ENCODE assay signal across 11 cellular contexts in the genomic region with DNA sequence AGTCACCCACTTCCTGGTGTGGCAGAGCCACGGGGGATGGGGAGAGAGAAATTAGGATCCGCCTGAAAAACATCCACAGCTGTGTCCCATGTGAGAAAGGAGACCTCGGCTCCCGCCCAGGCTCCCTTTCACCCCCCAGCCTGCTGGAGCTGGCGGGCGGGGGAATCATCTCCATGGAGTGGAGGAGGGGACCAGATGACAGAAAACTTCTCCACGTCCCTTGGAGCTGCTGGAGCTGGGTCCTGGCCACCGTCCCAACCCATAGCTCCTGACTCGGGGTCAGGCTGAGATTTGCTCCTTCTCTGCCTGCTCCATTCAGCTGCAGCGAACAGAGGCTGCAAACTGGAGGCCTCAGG.
DNase-seq lines count a peak whose midpoint lies in the region; ATAC-seq and TF ChIP-seq lines count a peak whose summit lies in the region.
"Had no signal": no experiment of that assay in that cellular context is flagged by ENCODE, and none has a peak within 500 bp of the region (broad histone marks: within the 10 kb centered on the region; RNA-seq: fewer than 3 reads in every experiment).

No MANE protein-coding gene starts in this region.

- 69 to 71% methylated on average over 9 to 10 of the region's 10 CpGs for WGBS in body of pancreas, 2 donors

- no TSS peak for BruUV-seq in OCI-LY7 (replicated peaks; lab: Mats Ljungman, UMichigan)

- H3K27ac ChIP-seq in BLaER1 treated with 17β-estradiol and CSF1 and Interleukin-3, amounts not matched to agents 10 nM and 100 nM, result peak overlapping the region in 5 of 11 experiments; percentile 12 to 41 (median 32); a peak in 7 of 22 replicates
- peak overlapping the region; percentile 1 to 65 (median 44) for H3K27ac ChIP-seq in body of pancreas
- no peak overlapping the region for H3K27ac ChIP-seq in naive thymus-derived CD4-positive, alpha-beta T cell (ENCODE audit: low read depth, low read length)
- no peak overlapping the region for H3K27ac ChIP-seq in OCI-LY7 (ENCODE audit: low read depth, low read length, poor library complexity, severe bottlenecking)
- H3K27ac ChIP-seq: HL-60 had no signal

- DNase-seq in body of pancreas (peak in 2 of 4 donors; percentile 45 to 55), left ventricle myocardium superior (peak; percentile 86), sciatic nerve (ENCODE audit: low spot score) (peak; percentile 85), globus pallidus (ENCODE audit: low spot score) (no peak), OCI-LY7 (ENCODE audit: low spot score) (no peak)
- no peak for DNase-seq in activated naive CD8-positive, alpha-beta T cell treated with anti-CD3 and anti-CD28 coated beads for 36 hours
- no peak for DNase-seq in naive thymus-derived CD4-positive, alpha-beta T cell
- DNase-seq: activated CD4-positive, alpha-beta memory T cell treated with anti-CD3 and anti-CD28 coated beads, Interleukin-2, amount 10 ng/mL, durations not matched to agents 7 days and 5 days had no signal

- H2AFZ ChIP-seq in OCI-LY7 (ENCODE audit: low read length), result no peak overlapping the region

- H3K4me3 Mint-ChIP-seq in activated naive CD8-positive, alpha-beta T cell treated with anti-CD3 and anti-CD28 coated beads for 36 hours, result no peak overlapping the region
- H3K4me3 Mint-ChIP-seq in naive thymus-derived CD4-positive, alpha-beta T cell, result no peak overlapping the region
- H3K4me3 Mint-ChIP-seq: activated CD4-positive, alpha-beta memory T cell treated with anti-CD3 and anti-CD28 coated beads, Interleukin-2, amount 10 ng/mL, durations not matched to agents 7 days and 5 days; CD8-positive, alpha-beta memory T cell had no signal

- no peaks in the 10 kb centered on the region for H3K36me3 Mint-ChIP-seq in activated naive CD8-positive, alpha-beta T cell treated with anti-CD3 and anti-CD28 coated beads for 36 hours
- no peaks in the 10 kb centered on the region for H3K36me3 Mint-ChIP-seq in naive thymus-derived CD4-positive, alpha-beta T cell
- H3K36me3 Mint-ChIP-seq: CD8-positive, alpha-beta memory T cell had no signal

- peak; percentile 24 for ATAC-seq in body of pancreas
- ATAC-seq in left ventricle myocardium superior, result peak; percentile 64
- ATAC-seq in sciatic nerve, result peak; percentile 67
- ATAC-seq in naive thymus-derived CD4-positive, alpha-beta T cell, result no peak

- no peaks in the 10 kb centered on the region for H3K4me1 Mint-ChIP-seq in activated naive CD8-positive, alpha-beta T cell treated with anti-CD3 and anti-CD28 coated beads for 36 hours
- H3K4me1 Mint-ChIP-seq in naive thymus-derived CD4-positive, alpha-beta T cell, result peaks cover 0 to 15% (median 0%) of the 10 kb centered on the region in 7 donors
- H3K4me1 Mint-ChIP-seq: CD8-positive, alpha-beta memory T cell had no signal

- H3K4me2 ChIP-seq in BLaER1 treated with 17β-estradiol and CSF1 and Interleukin-3, amounts not matched to agents 10 nM and 100 nM, result peak overlapping the region in 10 of 11 experiments; percentile 10 to 82 (median 62); a peak in 18 of 22 replicates
- H3K4me2 ChIP-seq in OCI-LY7 (ENCODE audit: low read length), result no peak overlapping the region

- peaks cover 11 to 78% (median 50%) of the 10 kb centered on the region in 10 experiments for H3K4me1 ChIP-seq in BLaER1 treated with 17β-estradiol and CSF1 and Interleukin-3, amounts not matched to agents 10 nM and 100 nM
- H3K4me1 ChIP-seq in body of pancreas, result peaks cover 42% of the 10 kb centered on the region
- H3K4me1 ChIP-seq in naive thymus-derived CD4-positive, alpha-beta T cell (ENCODE audit: control insufficient read depth in 2 of 2, insufficient read depth in 2 of 2, low read length in 2 of 2), result no peaks in the 10 kb centered on the region
- peaks cover 10% of the 10 kb centered on the region for H3K4me1 ChIP-seq in OCI-LY7 (ENCODE audit: insufficient read depth, low read length, poor library complexity, severe bottlenecking)

- no peaks in the 10 kb centered on the region; a peak in 1 of 22 replicates for H3K27me3 ChIP-seq in BLaER1 treated with 17β-estradiol and CSF1 and Interleukin-3, amounts not matched to agents 10 nM and 100 nM
- no peaks in the 10 kb centered on the region for H3K27me3 ChIP-seq in body of pancreas
- H3K27me3 ChIP-seq in naive thymus-derived CD4-positive, alpha-beta T cell (ENCODE audit: control insufficient read depth in 2 of 2, insufficient read depth in 2 of 2, low read length in 2 of 2), result no peaks in the 10 kb centered on the region

- peak overlapping the region in 5 of 11 experiments; percentile 0 to 37 (median 25); a peak in 5 of 22 replicates for H3K9ac ChIP-seq in BLaER1 treated with 17β-estradiol and CSF1 and Interleukin-3, amounts not matched to agents 10 nM and 100 nM

- TF ChIP-seq CTCF in body of pancreas (IDR thresholded peaks at IDR 0.05), result no peak
- no peak for TF ChIP-seq CTCF in OCI-LY7 (conservative IDR thresholded peaks at IDR 0.05; ENCODE audit: low read length)

- H4K20me1 ChIP-seq in BLaER1 treated with 17β-estradiol and CSF1 and Interleukin-3, amounts not matched to agents 10 nM and 100 nM, result no peaks in the 10 kb centered on the region
- no peaks in the 10 kb centered on the region for H4K20me1 ChIP-seq in OCI-LY7 (ENCODE audit: insufficient read depth, low read length)

- H3K9me3 ChIP-seq in BLaER1 treated with 17β-estradiol and CSF1 and Interleukin-3, amounts not matched to agents 10 nM and 100 nM (replicated peaks in 1 of 11), result no peaks in the 10 kb centered on the region
- no peaks in the 10 kb centered on the region for H3K9me3 ChIP-seq in body of pancreas
- H3K9me3 ChIP-seq in naive thymus-derived CD4-positive, alpha-beta T cell (ENCODE audit: control insufficient read depth in 2 of 3, low read length in 3 of 3), result no peaks in the 10 kb centered on the region
- no peaks in the 10 kb centered on the region for H3K9me3 ChIP-seq in OCI-LY7 (ENCODE audit: low read length)

- H3K79me2 ChIP-seq in OCI-LY7 (ENCODE audit: insufficient read depth, low read depth, low read length), result no peaks in the 10 kb centered on the region

- no peak for TF ChIP-seq POLR2A in body of pancreas (IDR thresholded peaks at IDR 0.05)

- H3K9me3 Mint-ChIP-seq in activated naive CD8-positive, alpha-beta T cell treated with anti-CD3 and anti-CD28 coated beads for 36 hours, result no peaks in the 10 kb centered on the region
- peaks cover 0 to 3% (median 0%) of the 10 kb centered on the region in 11 donors for H3K9me3 Mint-ChIP-seq in naive thymus-derived CD4-positive, alpha-beta T cell
- H3K9me3 Mint-ChIP-seq: activated CD4-positive, alpha-beta memory T cell treated with anti-CD3 and anti-CD28 coated beads, Interleukin-2, amount 10 ng/mL, durations not matched to agents 7 days and 5 days; CD8-positive, alpha-beta memory T cell had no signal

- no peaks in the 10 kb centered on the region for H3K36me3 ChIP-seq in BLaER1 treated with 17β-estradiol and CSF1 and Interleukin-3, amounts not matched to agents 10 nM and 100 nM
- H3K36me3 ChIP-seq in body of pancreas (replicated peaks in 1 of 2; ENCODE audit: insufficient read depth in 1 of 2, low read depth in 2 of 2) (no peaks in the 10 kb centered on the region), OCI-LY7 (ENCODE audit: insufficient read depth, low read length) (no peaks in the 10 kb centered on the region)
- no peaks in the 10 kb centered on the region for H3K36me3 ChIP-seq in naive thymus-derived CD4-positive, alpha-beta T cell (ENCODE audit: control insufficient read depth in 2 of 3, insufficient read depth in 3 of 3, low read length in 3 of 3)

- no peak overlapping the region for H3K4me3 ChIP-seq in BLaER1 treated with 17β-estradiol and CSF1 and Interleukin-3, amounts not matched to agents 10 nM and 100 nM
- H3K4me3 ChIP-seq in body of pancreas (no peak overlapping the region), OCI-LY7 (ENCODE audit: low read depth, low read length, poor library complexity, severe bottlenecking) (no peak overlapping the region)
- H3K4me3 ChIP-seq in naive thymus-derived CD4-positive, alpha-beta T cell (ENCODE audit: low read length), result no peak overlapping the region

- no peaks in the 10 kb centered on the region for H3K9me2 ChIP-seq in OCI-LY7 (ENCODE audit: insufficient read depth, low read length)

- no peaks in the 10 kb centered on the region for H3K27me3 Mint-ChIP-seq in activated naive CD8-positive, alpha-beta T cell treated with anti-CD3 and anti-CD28 coated beads for 36 hours
- peaks cover 0 to 6% (median 2%) of the 10 kb centered on the region in 5 donors for H3K27me3 Mint-ChIP-seq in naive thymus-derived CD4-positive, alpha-beta T cell
- H3K27me3 Mint-ChIP-seq: CD8-positive, alpha-beta memory T cell had no signal

- POLR2A ChIA-PET in naive thymus-derived CD4-positive, alpha-beta T cell (lab: Charles Lee), result no interaction called here
- POLR2A ChIA-PET in OCI-LY7 (lab: Charles Lee), result no interaction called here

- intact Hi-C loops in body of pancreas (cut with DNase I) (no loop called here), left ventricle myocardium superior (cut with micrococcal nuclease) (no loop called here), sciatic nerve (cut with DNase I) (no loop called here), OCI-LY7 (cut with micrococcal nuclease; ENCODE audit: unreplicated experiment) (no loop called here)
- intact Hi-C loops in naive thymus-derived CD4-positive, alpha-beta T cell (cut with micrococcal nuclease), result no loop called here

- CTCF ChIA-PET in naive thymus-derived CD4-positive, alpha-beta T cell (lab: Charles Lee), result no interaction called here
- CTCF ChIA-PET in OCI-LY7 (lab: Charles Lee; ENCODE audit: unreplicated experiment), result no interaction called here

- H3K27ac Mint-ChIP-seq in activated naive CD8-positive, alpha-beta T cell treated with anti-CD3 and anti-CD28 coated beads for 36 hours, result no peak overlapping the region
- no peak overlapping the region for H3K27ac Mint-ChIP-seq in naive thymus-derived CD4-positive, alpha-beta T cell
- H3K27ac Mint-ChIP-seq: activated CD4-positive, alpha-beta memory T cell treated with anti-CD3 and anti-CD28 coated beads, Interleukin-2, amount 10 ng/mL, durations not matched to agents 7 days and 5 days; CD8-positive, alpha-beta memory T cell had no signal

Comparison
In these comparisons a context has a peak if more than half of its experiments do, and no peak if none do; other contexts are left out.
1. H3K27ac ChIP-seq: peak in body of pancreas (4 of 4); none in naive thymus-derived CD4-positive, alpha-beta T cell (single experiment) and OCI-LY7 (single experiment).
2. DNase-seq: peak in left ventricle myocardium superior (single experiment) and sciatic nerve (single experiment); none in globus pallidus (single experiment), activated naive CD8-positive, alpha-beta T cell treated with anti-CD3 and anti-CD28 coated beads for 36 hours (single experiment), naive thymus-derived CD4-positive, alpha-beta T cell (0 of 9) and OCI-LY7 (single experiment).